Comparison of ENCODE assay signal across 13 cellular contexts in the genomic region with DNA sequence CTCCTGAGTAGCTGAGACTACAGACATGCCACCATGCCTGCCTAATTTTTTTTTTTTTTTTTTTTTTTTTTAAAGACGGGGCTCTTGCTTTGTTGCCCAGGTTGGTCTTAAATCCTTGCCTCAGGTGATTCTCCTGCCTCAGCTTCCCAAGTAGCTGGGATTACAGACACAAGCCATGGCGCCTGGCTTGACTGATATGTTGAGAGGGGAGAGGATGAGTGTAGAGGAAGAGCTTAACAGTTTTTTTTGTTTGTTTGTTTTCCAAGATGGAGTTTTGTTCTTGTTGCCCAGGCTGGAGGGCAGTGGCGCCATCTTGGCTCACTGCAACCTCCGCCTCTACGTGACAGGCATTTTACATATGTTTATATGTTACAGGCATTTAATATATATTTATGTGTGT. TPM values are rescaled to one million over a fixed set of nuclear protein-coding genes. Genes with fewer than 3 reads are reported as not detected.
A peak's percentile ranks its signal among the peaks of the same experiment; 100 is the strongest.
DNase-seq lines count a peak whose midpoint lies in the region; ATAC-seq, FAIRE-seq and TF ChIP-seq lines count a peak whose summit lies in the region.
"Had no signal": no experiment of that assay in that cellular context is flagged by ENCODE, and none has a peak within 500 bp of the region (broad histone marks: within the 10 kb centered on the region; RNA-seq: fewer than 3 reads in every experiment).

No MANE protein-coding gene starts in this region.

- H4K91ac ChIP-seq in H9 (ENCODE audit: insufficient read length, low read depth, low read length) = no peak overlapping the region

- H3K27ac Mint-ChIP-seq in T-helper 2 cell treated with Interferon-gamma antibody and Interleukin-4, amounts not matched to agents 5 μg/mL and 100 μg/mL, for 36 hours = no peak overlapping the region
- H3K27ac Mint-ChIP-seq in H9 = peak overlapping the region in 2 of 3 experiments; percentile 78 to 82; a peak in 2 of 7 replicates
- H3K27ac Mint-ChIP-seq in astrocyte (ENCODE audit: unreplicated experiment) = no peak overlapping the region
- H3K27ac Mint-ChIP-seq in neural crest cell (ENCODE audit: unreplicated experiment) = no peak overlapping the region

- no peak overlapping the region for H3K9ac ChIP-seq in H9 (ENCODE audit: extremely low read depth, insufficient read length, low read length)
- no peak overlapping the region for H3K9ac ChIP-seq in astrocyte (ENCODE audit: low read length)

- TF ChIP-seq CTCF in H9 (conservative IDR thresholded peaks at IDR 0.05) (no peak), astrocyte (IDR thresholded peaks at IDR 0.05; ENCODE audit: insufficient read depth, low read depth, low read length) (no peak), neural crest cell (conservative IDR thresholded peaks at IDR 0.05) (no peak)

- H3K4ac ChIP-seq in H9 (ENCODE audit: low read depth, low read length) = no peak overlapping the region

- peak overlapping the region; percentile 38 for H3K4me3 Mint-ChIP-seq in T-helper 2 cell treated with Interferon-gamma antibody and Interleukin-4, amounts not matched to agents 5 μg/mL and 100 μg/mL, for 36 hours
- H3K4me3 Mint-ChIP-seq in H9 (peak overlapping the region; percentile 47 to 64), astrocyte (ENCODE audit: unreplicated experiment) (no peak overlapping the region), neural crest cell (peak overlapping the region; percentile 80)

- H3K27me3 ChIP-seq in H9 (ENCODE audit: insufficient read depth, low read length) (no peaks in the 10 kb centered on the region), astrocyte (ENCODE audit: insufficient read depth, low read length) (no peaks in the 10 kb centered on the region)

- H3K4me1 Mint-ChIP-seq in T-helper 2 cell treated with Interferon-gamma antibody and Interleukin-4, amounts not matched to agents 5 μg/mL and 100 μg/mL, for 36 hours (ENCODE audit: low read depth) = peaks cover 27% of the 10 kb centered on the region
- H3K4me1 Mint-ChIP-seq in H9 (peaks cover 34 to 35% of the 10 kb centered on the region in 2 experiments), astrocyte (ENCODE audit: low read depth, unreplicated experiment) (peaks cover 18% of the 10 kb centered on the region), neural crest cell (peaks cover 36% of the 10 kb centered on the region)

- peaks cover 4% of the 10 kb centered on the region; the same call in 1 of the 2 replicates for H3K4me1 ChIP-seq in H9 (ENCODE audit: insufficient read depth, low read length)
- peaks cover 14% of the 10 kb centered on the region for H3K4me1 ChIP-seq in astrocyte (ENCODE audit: insufficient read depth, low read length)

- H3K18ac ChIP-seq in H9 (ENCODE audit: insufficient read length, low read depth, low read length) = no peak overlapping the region

- H3K56ac ChIP-seq in H9 (ENCODE audit: insufficient read length, low read depth, low read length) = no peak overlapping the region

- H2BK120ac ChIP-seq in H9 (ENCODE audit: low read depth, low read length, poor library complexity, severe bottlenecking) = no peak overlapping the region

- H3K9me3 ChIP-seq in H9 (ENCODE audit: control insufficient read depth, low read depth, low read length) (no peaks in the 10 kb centered on the region), astrocyte (ENCODE audit: insufficient read depth, low read depth, low read length) (no peaks in the 10 kb centered on the region)

- peaks cover 8% of the 10 kb centered on the region for H3K36me3 ChIP-seq in astrocyte (ENCODE audit: insufficient read depth, low read length)

- no peak overlapping the region for H2BK15ac ChIP-seq in H9 (ENCODE audit: low read depth, low read length)

- H4K20me1 ChIP-seq in H9 (ENCODE audit: control insufficient read depth, insufficient read depth, insufficient read length) (no peaks in the 10 kb centered on the region), astrocyte (ENCODE audit: insufficient read depth, low read length) (peaks cover 37% of the 10 kb centered on the region)

- H3K4me3 ChIP-seq in astrocyte (ENCODE audit: insufficient read depth, low read depth, low read length) = no peak overlapping the region

- WGBS in H9 (ENCODE audit: extremely low coverage, insufficient read length, low lambda C conversion rate) = no CpG with 5 or more reads among the region's 5 CpGs

- H3K23me2 ChIP-seq in H9 (ENCODE audit: insufficient read length, low read depth, low read length, poor library complexity, severe bottlenecking) = peaks cover 7% of the 10 kb centered on the region

- no peak overlapping the region for H2BK20ac ChIP-seq in H9 (ENCODE audit: low read depth, low read length, poor library complexity, severe bottlenecking)

- H3T11ph ChIP-seq in H9 (ENCODE audit: low read length) = no peak overlapping the region

- no peak overlapping the region for H2AK5ac ChIP-seq in H9 (ENCODE audit: insufficient read length, low read length)

- H3K23ac ChIP-seq in H9 (ENCODE audit: insufficient read length, low read depth, low read length) = no peak overlapping the region

- no peak overlapping the region for H3K27ac ChIP-seq in H9 (ENCODE audit: insufficient read length, low read depth, low read length)
- H3K27ac ChIP-seq in astrocyte (ENCODE audit: low read depth, low read length) = no peak overlapping the region

- H3K36me3 Mint-ChIP-seq in T-helper 2 cell treated with Interferon-gamma antibody and Interleukin-4, amounts not matched to agents 5 μg/mL and 100 μg/mL, for 36 hours (ENCODE audit: low read depth) = peaks cover 26% of the 10 kb centered on the region
- H3K36me3 Mint-ChIP-seq in H9 (ENCODE audit: insufficient read depth in 1 of 3, low read depth in 3 of 3) (peaks cover 22 to 52% (median 40%) of the 10 kb centered on the region in 3 experiments), astrocyte (ENCODE audit: low read depth, unreplicated experiment) (peaks cover 2% of the 10 kb centered on the region), neural crest cell (ENCODE audit: low read depth) (peaks cover 6% of the 10 kb centered on the region)

- H2BK12ac ChIP-seq in H9 (ENCODE audit: insufficient read length, low read depth, low read length) = no peak overlapping the region

- H4K5ac ChIP-seq in H9 (ENCODE audit: insufficient read length, low read depth, low read length) = no peak overlapping the region

- peaks cover 5% of the 10 kb centered on the region for H3K79me1 ChIP-seq in H9 (ENCODE audit: insufficient read depth, low read depth, low read length, poor library complexity, severe bottlenecking)

- H3K9me3 Mint-ChIP-seq in T-helper 2 cell treated with Interferon-gamma antibody and Interleukin-4, amounts not matched to agents 5 μg/mL and 100 μg/mL, for 36 hours = no peaks in the 10 kb centered on the region
- no peaks in the 10 kb centered on the region for H3K9me3 Mint-ChIP-seq in H9
- no peaks in the 10 kb centered on the region for H3K9me3 Mint-ChIP-seq in astrocyte (ENCODE audit: unreplicated experiment)
- H3K9me3 Mint-ChIP-seq in neural crest cell = no peaks in the 10 kb centered on the region
- H3K9me3 Mint-ChIP-seq: effector memory CD8-positive, alpha-beta T cell had no signal

- H2BK5ac ChIP-seq in H9 (ENCODE audit: insufficient read length, low read length) = no peak overlapping the region

- H3K79me2 ChIP-seq in H9 (ENCODE audit: insufficient read depth, low read length) (peaks cover 38% of the 10 kb centered on the region), astrocyte (ENCODE audit: insufficient read depth, low read length) (peaks cover 72% of the 10 kb centered on the region)

- H4K8ac ChIP-seq in H9 (replicated peaks; ENCODE audit: insufficient read length, low read depth, low read length) = no peak overlapping the region

- no peak for FAIRE-seq in astrocyte (lab: Jason Lieb, UNC)
- FAIRE-seq: GM18507 had no signal

- no peak for ATAC-seq in HG03025 (IDR thresholded peaks at IDR 0.05; ENCODE audit: low FRiP score, unreplicated experiment)
- ATAC-seq: effector memory CD8-positive, alpha-beta T cell had no signal

- H3K4me2 ChIP-seq in H9 (ENCODE audit: insufficient read depth, insufficient read length, low read length) = peak overlapping the region; percentile 94
- H3K4me2 ChIP-seq in astrocyte (ENCODE audit: low read length) = peak overlapping the region; percentile 92

- H2AFZ ChIP-seq in H9 (ENCODE audit: low read length) = no peak overlapping the region
- no peak overlapping the region for H2AFZ ChIP-seq in astrocyte (ENCODE audit: low read depth, low read length)

- no peak for DNase-seq in T-helper 2 cell treated with Interferon-gamma antibody and Interleukin-4, amounts not matched to agents 5 μg/mL and 100 μg/mL, for 36 hours (ENCODE audit: low spot score)
- no peak for DNase-seq in T-helper 2 cell
- no peak for DNase-seq in H9
- DNase-seq in astrocyte (ENCODE audit: low read depth) = no peak
- no peak for DNase-seq in neural crest cell (ENCODE audit: low read depth, low spot score)
- no peak for DNase-seq in NCI-H226
- no peak for DNase-seq in occipital lobe (lab: John Stamatoyannopoulos, UW)
- DNase-seq: anterior cingulate cortex; effector memory CD8-positive, alpha-beta T cell; NCI-H1105 treated with DMSO at 0.1 percent for 48 hours; substantia nigra had no signal

- H3K14ac ChIP-seq in H9 (ENCODE audit: insufficient read depth, low read length) = no peak overlapping the region

- H3K27me3 Mint-ChIP-seq in T-helper 2 cell treated with Interferon-gamma antibody and Interleukin-4, amounts not matched to agents 5 μg/mL and 100 μg/mL, for 36 hours (ENCODE audit: low read depth) = no peaks in the 10 kb centered on the region
- H3K27me3 Mint-ChIP-seq in H9 (ENCODE audit: low read depth) (no peaks in the 10 kb centered on the region), astrocyte (ENCODE audit: low read depth, unreplicated experiment) (no peaks in the 10 kb centered on the region), neural crest cell (ENCODE audit: low read depth) (no peaks in the 10 kb centered on the region)
- H3K27me3 Mint-ChIP-seq: effector memory CD8-positive, alpha-beta T cell had no signal

RNA-seq across cellular contexts. Expression of a gene that starts 2.5 kb away (rescaled TPM):
- total RNA-seq in H9 (2021) (396 and 403 TPM in 2 replicates), astrocyte (269 and 275 TPM in 2 replicates), neural crest cell (480 and 482 TPM in 2 replicates), occipital lobe (337 TPM)

RNA-seq across cellular contexts. Expression of a gene that starts 29.8 kb away (rescaled TPM):
- 40.6 and 41.0 TPM in 2 replicates for total RNA-seq in H9 (2021)
- 82.8 and 96.9 TPM in 2 replicates for total RNA-seq in astrocyte
- 15.4 and 15.8 TPM in 2 replicates for total RNA-seq in neural crest cell
- 7.2 TPM for total RNA-seq in occipital lobe

Comparison
In these comparisons a context has a peak if more than half of its experiments do, and no peak if none do; other contexts are left out.
1. H3K27ac Mint-ChIP-seq: peak in H9 (2 of 3); none in T-helper 2 cell treated with Interferon-gamma antibody and Interleukin-4, amounts not matched to agents 5 μg/mL and 100 μg/mL, for 36 hours (single experiment), astrocyte (single experiment) and neural crest cell (single experiment).